In genomic region chr14:91891081-91891480, GRCh38 we compare ENCODE assay signal across 18 cellular contexts. TPM values are rescaled to one million over a fixed set of nuclear protein-coding genes. Genes with fewer than 3 reads are reported as not detected.
DNase-seq lines count a peak whose midpoint lies in the region; TF ChIP-seq lines count a peak whose summit lies in the region.
"Had no signal": no experiment of that assay in that cellular context is flagged by ENCODE, and none has a peak within 500 bp of the region (broad histone marks: within the 10 kb centered on the region; RNA-seq: fewer than 3 reads in every experiment).

No MANE protein-coding gene starts in this region.

- H3K4me1 ChIP-seq in GM23248 (ENCODE audit: insufficient read depth) = peaks cover 7% of the 10 kb centered on the region
- H3K4me1 ChIP-seq in osteoblast (ENCODE audit: insufficient read depth, low read length) = peaks cover 11% of the 10 kb centered on the region
- H3K4me1 ChIP-seq in sigmoid colon = peaks cover 0 to 49% (median 29%) of the 10 kb centered on the region in 4 donors

- H3K9me3 ChIP-seq in GM23248 (ENCODE audit: low read depth) (no peaks in the 10 kb centered on the region), osteoblast (ENCODE audit: low read depth, low read length) (no peaks in the 10 kb centered on the region), sigmoid colon (no peaks in the 10 kb centered on the region)
- H3K9me3 ChIP-seq: adrenal gland had no signal

- H2AFZ ChIP-seq in GM23248 (no peak overlapping the region), osteoblast (ENCODE audit: low read length) (no peak overlapping the region)

- peak overlapping the region in 2 of 6 donors; percentile 16 to 75 for H3K27ac Mint-ChIP-seq in immature natural killer cell

- TF ChIP-seq POLR2A in sigmoid colon (IDR thresholded peaks at IDR 0.05) = no peak

- H3K4me2 ChIP-seq in GM23248 (ENCODE audit: unreplicated experiment) = no peak overlapping the region
- H3K4me2 ChIP-seq in osteoblast (ENCODE audit: insufficient read depth, low read length) = no peak overlapping the region

- H3K4me3 ChIP-seq in GM23248 (no peak overlapping the region), dorsolateral prefrontal cortex (peak overlapping the region in 1 of 59 donors; percentile 6), osteoblast (ENCODE audit: insufficient read depth, low read length) (no peak overlapping the region), sigmoid colon (no peak overlapping the region)
- H3K4me3 ChIP-seq: adrenal gland had no signal

- H3K4me1 Mint-ChIP-seq in immature natural killer cell = peaks cover 37 to 50% of the 10 kb centered on the region in 2 donors

- TF ChIP-seq EP300 in sigmoid colon (IDR thresholded peaks at IDR 0.05) = no peak

- no peaks in the 10 kb centered on the region for H3K9me2 ChIP-seq in GM23248 (ENCODE audit: insufficient read depth)

- no peaks in the 10 kb centered on the region for H3K9me3 Mint-ChIP-seq in immature natural killer cell
- H3K9me3 Mint-ChIP-seq: mesothelial cell of epicardium had no signal

- no peaks in the 10 kb centered on the region for H3K36me3 Mint-ChIP-seq in immature natural killer cell
- H3K36me3 Mint-ChIP-seq: mesothelial cell of epicardium had no signal

- H3K79me2 ChIP-seq in GM23248 (ENCODE audit: insufficient read depth) (peaks cover 33% of the 10 kb centered on the region), osteoblast (ENCODE audit: insufficient read depth, low read length) (no peaks in the 10 kb centered on the region)

- no peak overlapping the region for H3K9ac ChIP-seq in GM23248

- no peaks in the 10 kb centered on the region for H4K20me1 ChIP-seq in GM23248 (ENCODE audit: insufficient read depth)
- H4K20me1 ChIP-seq in osteoblast (ENCODE audit: insufficient read depth, low read length) = peaks cover 3% of the 10 kb centered on the region

- WGBS in GM23248 (ENCODE audit: low coverage in 1 of 2, low lambda C conversion rate in 2 of 2, missing lambda C conversion rate in 2 of 2), 2 experiments = 82% methylated on average over 5 of the region's 5 CpGs
- WGBS in sigmoid colon, 2 donors = 92 to 96% methylated on average over 5 of the region's 5 CpGs

- H3K27me3 ChIP-seq in GM23248 (replicated peaks; ENCODE audit: insufficient read depth) (no peaks in the 10 kb centered on the region), dorsolateral prefrontal cortex (no peaks in the 10 kb centered on the region), osteoblast (ENCODE audit: insufficient read depth, low read length) (no peaks in the 10 kb centered on the region), sigmoid colon (no peaks in the 10 kb centered on the region)
- H3K27me3 ChIP-seq: adrenal gland had no signal

- in situ Hi-C loops in GM23248 (cut with MboI) = no loop called here

- TF ChIP-seq CTCF in dorsolateral prefrontal cortex (IDR thresholded peaks at IDR 0.05 in 54 of 56, conservative IDR thresholded peaks at IDR 0.05 in 2 of 56; ENCODE audit: low read depth in 1 of 56, partially characterized antibody in 56 of 56) (no peak), osteoblast (IDR thresholded peaks at IDR 0.05; ENCODE audit: extremely low read depth, low read depth, low read length) (no peak), sigmoid colon (IDR thresholded peaks at IDR 0.05) (no peak)

- H3K36me3 ChIP-seq in GM23248 (ENCODE audit: low read depth) = peaks cover 20% of the 10 kb centered on the region
- H3K36me3 ChIP-seq in osteoblast (ENCODE audit: insufficient read depth, low read length) = no peaks in the 10 kb centered on the region
- H3K36me3 ChIP-seq in sigmoid colon = peaks cover 0 to 14% (median 0%) of the 10 kb centered on the region in 4 donors
- H3K36me3 ChIP-seq: adrenal gland had no signal

- H3F3A ChIP-seq in GM23248 (ENCODE audit: insufficient read depth) = peaks cover 4% of the 10 kb centered on the region; the same call in 1 of the 2 replicates

- DNase-seq in C1 segment of cervical spinal cord (lab: John Stamatoyannopoulos, UW) (peak in 8 of 14 donors; percentile 1 to 65 (median 26)), GM23248 (no peak), dorsolateral prefrontal cortex (peak in 1 of 10 donors; percentile 45), osteoblast (ENCODE audit: insufficient read length, low spot score, missing footprints) (no peak), RKO (ENCODE audit: low spot score) (no peak), sigmoid colon (no peak), NCI-H526 (lab: John Stamatoyannopoulos, UW) (no peak), immature natural killer cell (no peak)
- DNase-seq: activated CD4-positive, alpha-beta T cell treated with anti-CD3 and anti-CD28 coated beads for 48 hours; activated CD8-positive, alpha-beta memory T cell treated with anti-CD3 and anti-CD28 coated beads, Interleukin-2, amount 50 U/mL, for 4 hours; activated effector memory CD4-positive, alpha-beta T cell treated with anti-CD3 and anti-CD28 coated beads, Interleukin-2, amount 50 U/mL, for 16 hours; adrenal gland; Karpas-422; NCI-H1092; NCI-H2081 treated with DMSO at 0.1 percent for 48 hours; RPMI8226 had no signal

- H3K27me3 Mint-ChIP-seq in immature natural killer cell (ENCODE audit: low read depth in 3 of 3) = peaks cover 0 to 2% (median 0%) of the 10 kb centered on the region in 3 donors

- intact Hi-C loops in dorsolateral prefrontal cortex (cut with DNase I) = loop anchor here in 1 of 2 donors (10.0 kb wide), 1 partner anchor 1094 kb away; no protein-coding TSS in a partner anchor
- intact Hi-C loops in sigmoid colon (cut with DNase I) = no loop called here

- H3K4me3 Mint-ChIP-seq in immature natural killer cell = peak overlapping the region in 1 of 5 donors; percentile 7
- H3K4me3 Mint-ChIP-seq: mesothelial cell of epicardium had no signal

- H3K27ac ChIP-seq in GM23248 (peak overlapping the region; percentile 42; the same call in 1 of the 2 replicates), dorsolateral prefrontal cortex (peak overlapping the region in 58 of 59 donors; percentile 66 to 97 (median 92)), osteoblast (ENCODE audit: low read depth, low read length) (peak overlapping the region; percentile 32), sigmoid colon (peak overlapping the region in 2 of 4 donors; percentile 72 to 76)

RNA-seq across cellular contexts. Expression of gene TC2N, which starts 23.7 kb away (rescaled TPM):
- under 0.01 and 0.65 TPM in 2 replicates for total RNA-seq in GM23248 (2014; rRNA removed; shearing (Covaris generic))
- 0.34 and 0.77 TPM in 2 replicates for polyA plus RNA-seq in GM23248 (2016; fragmentation: Nextera tagmentation; extraction: Ambion mirVana)
- total RNA-seq in dorsolateral prefrontal cortex = 10 to 100 TPM in 13 of 120 experiments, 1 to 10 TPM in 107; 1.5 to 14.6 (median 5.8) TPM
- under 0.01 and 0.29 TPM in 2 replicates for total RNA-seq in osteoblast
- 10 to 100 TPM; 12.1 to 49.2 (median 36.5) TPM for total RNA-seq in sigmoid colon
- polyA plus RNA-seq in sigmoid colon = 10 to 100 TPM; 24.9 to 41.6 (median 28.2) TPM
- 100 to 1,000 TPM in 2 of 3 donors, 10 to 100 TPM in 1; 97.4 to 158 (median 112) TPM for polyA plus RNA-seq in immature natural killer cell

RNA-seq across cellular contexts. Expression of gene FBLN5, which starts 56.4 kb away (rescaled TPM):
- 234 TPM in 2 replicates for total RNA-seq in GM23248 (2014; rRNA removed; shearing (Covaris generic))
- 756 and 767 TPM in 2 replicates for polyA plus RNA-seq in GM23248 (2016; fragmentation: Nextera tagmentation; extraction: Ambion mirVana)
- 10 to 100 TPM in 106 of 120 experiments, 1 to 10 TPM in 14; 7.3 to 40.2 (median 14.2) TPM for total RNA-seq in dorsolateral prefrontal cortex
- total RNA-seq in osteoblast = 22.1 and 27.7 TPM in 2 replicates
- total RNA-seq in sigmoid colon = 100 to 1,000 TPM in 2 of 4 donors, 10 to 100 TPM in 2; 91.8 to 253 (median 103) TPM
- polyA plus RNA-seq in sigmoid colon = 10 to 100 TPM in 2 of 3 donors, 1 to 10 TPM in 1; 3.0 to 25.8 (median 19.5) TPM
- polyA plus RNA-seq in immature natural killer cell = 1 to 10 TPM; 3.0 to 3.8 (median 3.0) TPM
- total RNA-seq: HT-29 had no signal

Comparison
In these comparisons a context has a peak if more than half of its experiments do, and no peak if none do; other contexts are left out.
1. DNase-seq: peak in C1 segment of cervical spinal cord (8 of 14); none in GM23248 (single experiment), osteoblast (single experiment), RKO (single experiment), sigmoid colon (single experiment), NCI-H526 (0 of 2) and immature natural killer cell (0 of 3).